1 cellular context compared by ENCODE assay signal in the genomic region with DNA sequence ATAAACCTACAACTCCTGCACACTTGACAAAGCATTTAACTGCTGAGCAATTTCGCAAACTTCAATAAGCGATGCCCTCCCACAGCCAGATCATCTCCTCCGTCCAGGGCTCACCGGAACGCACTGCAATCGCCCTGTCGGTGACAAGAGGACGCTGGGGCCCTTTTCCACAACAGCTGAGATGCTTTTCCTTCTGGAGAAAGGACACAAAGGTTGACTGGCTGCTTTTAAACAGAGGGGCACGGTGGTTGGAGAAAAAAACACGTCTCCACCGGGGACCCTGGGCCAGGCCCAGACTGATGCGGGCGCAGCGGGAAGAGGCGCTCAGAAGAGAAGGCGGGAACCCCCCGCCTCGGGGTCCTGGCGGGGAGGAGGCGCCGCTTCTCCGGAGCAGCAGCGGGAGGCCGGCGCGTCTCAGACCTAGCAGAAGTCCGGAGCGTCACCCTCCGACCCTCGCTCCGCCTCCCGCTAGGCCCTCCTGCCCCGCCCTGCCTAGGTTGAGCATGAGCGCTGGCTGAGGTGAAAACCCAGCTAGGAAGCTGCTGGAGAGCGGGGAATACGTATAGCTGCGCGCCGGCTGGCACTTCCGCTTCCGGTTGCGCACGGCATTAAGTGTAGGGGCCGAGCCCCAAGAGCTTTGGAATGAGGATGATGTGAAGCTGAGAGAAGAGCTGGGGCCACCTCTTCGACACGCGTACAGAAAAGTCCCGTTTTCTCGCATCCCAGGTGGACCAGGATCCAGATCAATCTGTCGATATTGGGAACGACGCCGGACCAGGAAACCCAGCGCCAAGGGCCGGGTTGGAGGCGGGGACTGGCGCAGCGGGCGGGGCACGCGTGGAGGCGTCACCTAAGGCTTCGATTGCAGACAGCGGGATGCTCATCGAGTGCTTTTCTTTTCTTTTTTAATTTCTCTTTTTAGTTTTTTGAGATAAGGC.
TF ChIP-seq lines count a peak whose summit lies in the region.

A gene (minus strand): TSS at position 564 of the 938 bp plus-strand sequence. CDS start 3,788 bp downstream, outside the sequence.

TF ChIP-seq in K562, 482 proteins besides CTCF, POLR2A, EP300 and RAD21 (continued from another document and continues in another):
- TF ChIP-seq, protein P1, sequence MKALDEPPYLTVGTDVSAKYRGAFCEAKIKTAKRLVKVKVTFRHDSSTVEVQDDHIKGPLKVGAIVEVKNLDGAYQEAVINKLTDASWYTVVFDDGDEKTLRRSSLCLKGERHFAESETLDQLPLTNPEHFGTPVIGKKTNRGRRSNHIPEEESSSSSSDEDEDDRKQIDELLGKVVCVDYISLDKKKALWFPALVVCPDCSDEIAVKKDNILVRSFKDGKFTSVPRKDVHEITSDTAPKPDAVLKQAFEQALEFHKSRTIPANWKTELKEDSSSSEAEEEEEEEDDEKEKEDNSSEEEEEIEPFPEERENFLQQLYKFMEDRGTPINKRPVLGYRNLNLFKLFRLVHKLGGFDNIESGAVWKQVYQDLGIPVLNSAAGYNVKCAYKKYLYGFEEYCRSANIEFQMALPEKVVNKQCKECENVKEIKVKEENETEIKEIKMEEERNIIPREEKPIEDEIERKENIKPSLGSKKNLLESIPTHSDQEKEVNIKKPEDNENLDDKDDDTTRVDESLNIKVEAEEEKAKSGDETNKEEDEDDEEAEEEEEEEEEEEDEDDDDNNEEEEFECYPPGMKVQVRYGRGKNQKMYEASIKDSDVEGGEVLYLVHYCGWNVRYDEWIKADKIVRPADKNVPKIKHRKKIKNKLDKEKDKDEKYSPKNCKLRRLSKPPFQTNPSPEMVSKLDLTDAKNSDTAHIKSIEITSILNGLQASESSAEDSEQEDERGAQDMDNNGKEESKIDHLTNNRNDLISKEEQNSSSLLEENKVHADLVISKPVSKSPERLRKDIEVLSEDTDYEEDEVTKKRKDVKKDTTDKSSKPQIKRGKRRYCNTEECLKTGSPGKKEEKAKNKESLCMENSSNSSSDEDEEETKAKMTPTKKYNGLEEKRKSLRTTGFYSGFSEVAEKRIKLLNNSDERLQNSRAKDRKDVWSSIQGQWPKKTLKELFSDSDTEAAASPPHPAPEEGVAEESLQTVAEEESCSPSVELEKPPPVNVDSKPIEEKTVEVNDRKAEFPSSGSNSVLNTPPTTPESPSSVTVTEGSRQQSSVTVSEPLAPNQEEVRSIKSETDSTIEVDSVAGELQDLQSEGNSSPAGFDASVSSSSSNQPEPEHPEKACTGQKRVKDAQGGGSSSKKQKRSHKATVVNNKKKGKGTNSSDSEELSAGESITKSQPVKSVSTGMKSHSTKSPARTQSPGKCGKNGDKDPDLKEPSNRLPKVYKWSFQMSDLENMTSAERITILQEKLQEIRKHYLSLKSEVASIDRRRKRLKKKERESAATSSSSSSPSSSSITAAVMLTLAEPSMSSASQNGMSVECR (CRISPR knock-in tag; IDR thresholded peaks at IDR 0.05): no peak
- 0 out of 2 replicates have a peak, but pooled peaks have one; percentile 24 for TF ChIP-seq TRIM28 (IDR thresholded peaks at IDR 0.05)
- TF ChIP-seq HIVEP1 (CRISPR knock-in tag; IDR thresholded peaks at IDR 0.05): no peak
- no peak for TF ChIP-seq SRSF7 (optimal IDR thresholded peaks at IDR 0.05; ENCODE audit: low read depth, low read length)
- TF ChIP-seq ZFX (CRISPR knock-in tag; IDR thresholded peaks at IDR 0.05): peak; percentile 84
- no peak for TF ChIP-seq CHCHD3 (CRISPR knock-in tag; IDR thresholded peaks at IDR 0.05)
- TF ChIP-seq ZSCAN29 (IDR thresholded peaks at IDR 0.05): no peak
- peak; percentile 81 for TF ChIP-seq HCFC1 (IDR thresholded peaks at IDR 0.05; ENCODE audit: low read depth, low read length)
- TF ChIP-seq ZNF436 (CRISPR knock-in tag; IDR thresholded peaks at IDR 0.05): no peak
- no peak for TF ChIP-seq ZNF133 (CRISPR knock-in tag; IDR thresholded peaks at IDR 0.05)
- no peak for TF ChIP-seq SMARCB1 (IDR thresholded peaks at IDR 0.05; ENCODE audit: insufficient read length, low read depth)
- TF ChIP-seq HNRNPH1 (optimal IDR thresholded peaks at IDR 0.05; ENCODE audit: low read depth, low read length): no peak
- TF ChIP-seq HNRNPL (IDR thresholded peaks at IDR 0.05; ENCODE audit: low read depth, low read length): no peak
- 0 out of 2 replicates have a peak, but pooled peaks have one; percentile 19 for TF ChIP-seq ZC3H11A (IDR thresholded peaks at IDR 0.05; ENCODE audit: low read depth, low read length)
- TF ChIP-seq WHSC1 (IDR thresholded peaks at IDR 0.05; ENCODE audit: low read length): no peak
- TF ChIP-seq GABPB2 (CRISPR knock-in tag; conservative IDR thresholded peaks at IDR 0.05): no peak
- TF ChIP-seq, protein P2, sequence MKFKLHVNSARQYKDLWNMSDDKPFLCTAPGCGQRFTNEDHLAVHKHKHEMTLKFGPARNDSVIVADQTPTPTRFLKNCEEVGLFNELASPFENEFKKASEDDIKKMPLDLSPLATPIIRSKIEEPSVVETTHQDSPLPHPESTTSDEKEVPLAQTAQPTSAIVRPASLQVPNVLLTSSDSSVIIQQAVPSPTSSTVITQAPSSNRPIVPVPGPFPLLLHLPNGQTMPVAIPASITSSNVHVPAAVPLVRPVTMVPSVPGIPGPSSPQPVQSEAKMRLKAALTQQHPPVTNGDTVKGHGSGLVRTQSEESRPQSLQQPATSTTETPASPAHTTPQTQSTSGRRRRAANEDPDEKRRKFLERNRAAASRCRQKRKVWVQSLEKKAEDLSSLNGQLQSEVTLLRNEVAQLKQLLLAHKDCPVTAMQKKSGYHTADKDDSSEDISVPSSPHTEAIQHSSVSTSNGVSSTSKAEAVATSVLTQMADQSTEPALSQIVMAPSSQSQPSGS (CRISPR knock-in tag; IDR thresholded peaks at IDR 0.05): no peak
- peak in 1 of 2 experiments; percentile 98; a peak in 2 of 4 replicates for TF ChIP-seq KDM4B (IDR thresholded peaks at IDR 0.05; ENCODE audit: borderline replicate concordance in 2 of 2, low read depth in 1 of 2)
- TF ChIP-seq, protein P3, sequence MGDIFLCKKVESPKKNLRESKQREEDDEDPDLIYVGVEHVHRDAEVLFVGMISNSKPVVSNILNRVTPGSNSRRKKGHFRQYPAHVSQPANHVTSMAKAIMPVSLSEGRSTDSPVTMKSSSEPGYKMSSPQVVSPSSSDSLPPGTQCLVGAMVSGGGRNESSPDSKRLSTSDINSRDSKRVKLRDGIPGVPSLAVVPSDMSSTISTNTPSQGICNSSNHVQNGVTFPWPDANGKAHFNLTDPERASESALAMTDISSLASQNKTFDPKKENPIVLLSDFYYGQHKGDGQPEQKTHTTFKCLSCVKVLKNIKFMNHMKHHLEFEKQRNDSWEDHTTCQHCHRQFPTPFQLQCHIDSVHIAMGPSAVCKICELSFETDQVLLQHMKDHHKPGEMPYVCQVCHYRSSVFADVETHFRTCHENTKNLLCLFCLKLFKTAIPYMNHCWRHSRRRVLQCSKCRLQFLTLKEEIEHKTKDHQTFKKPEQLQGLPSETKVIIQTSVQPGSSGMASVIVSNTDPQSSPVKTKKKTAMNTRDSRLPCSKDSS (IDR thresholded peaks at IDR 0.05; ENCODE audit: low read depth, partially characterized antibody): no peak
- TF ChIP-seq ZNF24 (IDR thresholded peaks at IDR 0.05): peak; percentile 66
- TF ChIP-seq, protein P4, sequence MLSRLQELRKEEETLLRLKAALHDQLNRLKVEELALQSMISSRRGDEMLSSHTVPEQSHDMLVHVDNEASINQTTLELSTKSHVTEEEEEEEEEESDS (CRISPR knock-in tag; IDR thresholded peaks at IDR 0.05): no peak
- no peak for TF ChIP-seq ZNF232 (CRISPR knock-in tag; IDR thresholded peaks at IDR 0.05)
- TF ChIP-seq ZFP1 (CRISPR knock-in tag; IDR thresholded peaks at IDR 0.05): no peak
- TF ChIP-seq, protein P5, sequence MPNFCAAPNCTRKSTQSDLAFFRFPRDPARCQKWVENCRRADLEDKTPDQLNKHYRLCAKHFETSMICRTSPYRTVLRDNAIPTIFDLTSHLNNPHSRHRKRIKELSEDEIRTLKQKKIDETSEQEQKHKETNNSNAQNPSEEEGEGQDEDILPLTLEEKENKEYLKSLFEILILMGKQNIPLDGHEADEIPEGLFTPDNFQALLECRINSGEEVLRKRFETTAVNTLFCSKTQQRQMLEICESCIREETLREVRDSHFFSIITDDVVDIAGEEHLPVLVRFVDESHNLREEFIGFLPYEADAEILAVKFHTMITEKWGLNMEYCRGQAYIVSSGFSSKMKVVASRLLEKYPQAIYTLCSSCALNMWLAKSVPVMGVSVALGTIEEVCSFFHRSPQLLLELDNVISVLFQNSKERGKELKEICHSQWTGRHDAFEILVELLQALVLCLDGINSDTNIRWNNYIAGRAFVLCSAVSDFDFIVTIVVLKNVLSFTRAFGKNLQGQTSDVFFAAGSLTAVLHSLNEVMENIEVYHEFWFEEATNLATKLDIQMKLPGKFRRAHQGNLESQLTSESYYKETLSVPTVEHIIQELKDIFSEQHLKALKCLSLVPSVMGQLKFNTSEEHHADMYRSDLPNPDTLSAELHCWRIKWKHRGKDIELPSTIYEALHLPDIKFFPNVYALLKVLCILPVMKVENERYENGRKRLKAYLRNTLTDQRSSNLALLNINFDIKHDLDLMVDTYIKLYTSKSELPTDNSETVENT (CRISPR knock-in tag; IDR thresholded peaks at IDR 0.05): no peak
- no peak for TF ChIP-seq ZNF311 (CRISPR knock-in tag; IDR thresholded peaks at IDR 0.05)
- peak; percentile 79 for TF ChIP-seq TAF7 (tag; IDR thresholded peaks at IDR 0.05)
- TF ChIP-seq GATA2 (CRISPR knock-in tag; IDR thresholded peaks at IDR 0.05): no peak
- TF ChIP-seq POLR3A (IDR thresholded peaks at IDR 0.05; ENCODE audit: borderline replicate concordance, extremely low read depth, insufficient read depth, insufficient read length): no peak
- TF ChIP-seq CHD2 (IDR thresholded peaks at IDR 0.05; ENCODE audit: low read depth, low read length): no peak
- TF ChIP-seq NEUROD1 (IDR thresholded peaks at IDR 0.05; ENCODE audit: borderline replicate concordance, low read depth, low read length, partially characterized antibody): peak; percentile 55
- 0 out of 2 replicates have a peak, but pooled peaks have one; percentile 9 for TF ChIP-seq TCF3 (CRISPR knock-in tag; IDR thresholded peaks at IDR 0.05)
- TF ChIP-seq, protein P6, sequence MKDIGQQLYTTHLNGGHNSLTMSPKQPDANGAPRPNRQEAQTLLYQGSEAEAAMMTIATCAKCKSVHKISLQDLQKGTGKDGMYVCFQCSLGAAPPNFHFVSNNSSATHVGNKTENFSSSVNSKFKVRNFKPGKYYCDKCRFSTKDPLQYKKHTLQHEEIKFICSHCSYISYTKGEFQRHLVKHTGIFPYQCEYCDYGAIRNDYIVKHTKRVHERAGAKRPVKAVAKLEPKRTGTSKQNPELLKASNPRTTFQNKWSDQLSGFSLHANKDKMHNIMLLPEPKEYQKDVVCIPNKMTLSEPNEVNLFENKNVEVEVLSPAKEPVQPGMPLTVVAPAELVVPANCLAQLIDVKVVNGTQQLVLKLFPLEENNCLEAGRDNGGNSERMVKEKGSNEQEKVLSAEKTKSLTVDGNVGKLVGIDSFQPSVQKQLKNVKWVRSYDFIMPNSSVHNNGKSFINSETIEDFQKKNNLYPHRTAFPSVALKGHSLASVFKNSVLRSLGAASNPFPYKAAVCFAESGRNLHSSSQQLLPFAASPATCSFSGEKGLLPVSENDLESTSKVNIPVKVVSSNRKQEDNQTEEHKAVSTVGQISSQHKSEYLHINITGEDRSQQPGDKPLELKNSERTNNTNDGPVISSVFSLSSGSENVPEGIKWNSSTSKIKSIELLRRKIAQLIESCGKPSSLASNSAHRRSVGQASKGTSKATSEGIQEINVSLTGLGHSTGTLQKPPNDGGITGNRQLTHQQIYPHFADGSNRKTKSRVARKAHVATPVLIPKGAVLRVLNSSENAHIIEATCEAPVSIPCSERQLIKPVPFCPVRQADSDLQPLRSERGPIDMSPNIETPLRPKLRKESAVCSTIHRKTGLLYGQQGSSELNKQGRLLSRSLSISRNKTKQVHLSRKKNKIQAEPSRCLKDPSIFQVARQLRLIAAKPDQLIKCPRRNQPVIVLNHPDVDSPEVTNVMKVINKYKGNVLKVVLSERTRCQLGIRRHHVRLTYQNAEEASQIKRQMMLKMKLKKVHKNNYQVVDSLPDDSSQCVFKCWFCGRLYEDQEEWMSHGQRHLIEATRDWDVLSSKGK (CRISPR knock-in tag; IDR thresholded peaks at IDR 0.05): no peak
- 0 out of 2 replicates have a peak, but pooled peaks have one; percentile 51 for TF ChIP-seq JUN (IDR thresholded peaks at IDR 0.05; ENCODE audit: borderline replicate concordance, low read depth, low read length)
- TF ChIP-seq JUN (CRISPR knock-in tag; IDR thresholded peaks at IDR 0.05; ENCODE audit: borderline replicate concordance): 0 out of 2 replicates have a peak, but pooled peaks have one; percentile 50
- TF ChIP-seq GTF2F1 (IDR thresholded peaks at IDR 0.05; ENCODE audit: low read depth, low read length): 0 out of 2 replicates have a peak, but pooled peaks have one; percentile 27
- TF ChIP-seq ETV1 (tag; conservative IDR thresholded peaks at IDR 0.05; ENCODE audit: low read depth): peak; percentile 68
- no peak for TF ChIP-seq ZNF239 (CRISPR knock-in tag; IDR thresholded peaks at IDR 0.05)
- TF ChIP-seq ZNF174 (CRISPR knock-in tag; IDR thresholded peaks at IDR 0.05): no peak
- peak; percentile 64 for TF ChIP-seq SAP30 (IDR thresholded peaks at IDR 0.05; ENCODE audit: borderline replicate concordance, insufficient read depth, low read depth, low read length, poor library complexity, severe bottlenecking)
- peak; percentile 89 to 91 for TF ChIP-seq NRF1 (conservative IDR thresholded peaks at IDR 0.05 in 1 of 2, IDR thresholded peaks at IDR 0.05 in 1 of 2)
- no peak for TF ChIP-seq NFE2L1 (tag; IDR thresholded peaks at IDR 0.05; ENCODE audit: borderline replicate concordance, low read depth)
- TF ChIP-seq ZNF384 (IDR thresholded peaks at IDR 0.05; ENCODE audit: low read depth, low read length): no peak; the same call in 1 of the 2 replicates
- no peak for TF ChIP-seq PPARD (CRISPR knock-in tag; IDR thresholded peaks at IDR 0.05)
- peak; percentile 30 for TF ChIP-seq ASH1L (IDR thresholded peaks at IDR 0.05; ENCODE audit: borderline replicate concordance, low read depth, partially characterized antibody)
- no peak for TF ChIP-seq DNMT1 (IDR thresholded peaks at IDR 0.05)
- 0 out of 2 replicates have a peak, but pooled peaks have one; percentile 11 for TF ChIP-seq TARDBP (IDR thresholded peaks at IDR 0.05)
- TF ChIP-seq, protein P7, sequence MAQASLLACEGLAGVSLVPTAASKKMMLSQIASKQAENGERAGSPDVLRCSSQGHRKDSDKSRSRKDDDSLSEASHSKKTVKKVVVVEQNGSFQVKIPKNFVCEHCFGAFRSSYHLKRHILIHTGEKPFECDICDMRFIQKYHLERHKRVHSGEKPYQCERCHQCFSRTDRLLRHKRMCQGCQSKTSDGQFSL (CRISPR knock-in tag; IDR thresholded peaks at IDR 0.05): peak; percentile 75
- TF ChIP-seq, protein P7 (tag; IDR thresholded peaks at IDR 0.05): peak in 1 of 2 experiments; percentile 63; a peak in 2 of 4 replicates
- TF ChIP-seq HMGN3 (IDR thresholded peaks at IDR 0.05; ENCODE audit: borderline replicate concordance, extremely low read depth, insufficient read length, low read depth, low read length): peak; percentile 79
- TF ChIP-seq SIN3A (IDR thresholded peaks at IDR 0.05; ENCODE audit: borderline replicate concordance in 2 of 2, control insufficient read depth in 1 of 2, low read depth in 2 of 2, low read length in 2 of 2): peak; percentile 12 to 37; a peak in 1 of 4 replicates
- no peak for TF ChIP-seq ZNF282 (CRISPR knock-in tag; IDR thresholded peaks at IDR 0.05)
- TF ChIP-seq FUS (optimal IDR thresholded peaks at IDR 0.05; ENCODE audit: low read depth, low read length): no peak
- TF ChIP-seq KDM5B (IDR thresholded peaks at IDR 0.05; ENCODE audit: insufficient replicate concordance, low read depth, low read length): peak; percentile 69
